ENCODE assay signal across 14 cellular contexts in genomic region chr3:180316321-180316720, GRCh38.
DNase-seq lines count a peak whose midpoint lies in the region; ATAC-seq and TF ChIP-seq lines count a peak whose summit lies in the region.
"Had no signal": no experiment of that assay in that cellular context is flagged by ENCODE, and none has a peak within 500 bp of the region (broad histone marks: within the 10 kb centered on the region; RNA-seq: fewer than 3 reads in every experiment).

No MANE protein-coding gene starts in this region.

- H3K4me3 ChIP-seq in BLaER1 treated with 17β-estradiol and CSF1 and Interleukin-3, amounts not matched to agents 10 nM and 100 nM, result no peak overlapping the region
- H3K4me3 ChIP-seq: GM23338 had no signal

- in situ Hi-C loops in GM13976 (cut with MboI; ENCODE audit: low sequenced_read_pairs, unreplicated experiment), result no loop called here

- H3K27ac ChIP-seq in BLaER1 treated with 17β-estradiol and CSF1 and Interleukin-3, amounts not matched to agents 10 nM and 100 nM, result no peak overlapping the region

- no peak for DNase-seq in NCI-H2107 (lab: John Stamatoyannopoulos, UW)
- no peak for DNase-seq in GM13976 (ENCODE audit: low spot score)
- DNase-seq: CD4-positive, alpha-beta T cell; CD8-positive, alpha-beta memory T cell; DMS 273 treated with DMSO at 0.1 percent for 48 hours; DMS79; GF-D8; H9 had no signal

- peaks cover 0 to 17% (median 6%) of the 10 kb centered on the region in 10 experiments; a peak in 10 of 20 replicates for H3K4me1 ChIP-seq in BLaER1 treated with 17β-estradiol and CSF1 and Interleukin-3, amounts not matched to agents 10 nM and 100 nM

- ATAC-seq in GM18502 (IDR thresholded peaks at IDR 0.05; ENCODE audit: poor library complexity, unreplicated experiment) (peak; percentile 48), HG02852 (IDR thresholded peaks at IDR 0.05; ENCODE audit: unreplicated experiment) (peak; percentile 56), HG02623 (IDR thresholded peaks at IDR 0.05; ENCODE audit: unreplicated experiment) (no peak)
- ATAC-seq: GM23338, HCT116 had no signal

- H3K4me2 ChIP-seq in BLaER1 treated with 17β-estradiol and CSF1 and Interleukin-3, amounts not matched to agents 10 nM and 100 nM, result peak overlapping the region in 6 of 11 experiments; percentile 15 to 52 (median 22); a peak in 8 of 22 replicates
- H3K4me2 ChIP-seq: GM23338 had no signal

- TF ChIP-seq CTCF in GM13976 (IDR thresholded peaks at IDR 0.05; ENCODE audit: borderline replicate concordance, control extremely low read depth, extremely low read depth, insufficient read depth, missing control alignments), result no peak

- no peaks in the 10 kb centered on the region for H3K9me3 ChIP-seq in BLaER1 treated with 17β-estradiol and CSF1 and Interleukin-3, amounts not matched to agents 10 nM and 100 nM (replicated peaks in 1 of 11)

- H4K20me1 ChIP-seq in BLaER1 treated with 17β-estradiol and CSF1 and Interleukin-3, amounts not matched to agents 10 nM and 100 nM, result no peaks in the 10 kb centered on the region

- no peaks in the 10 kb centered on the region for H3K36me3 ChIP-seq in BLaER1 treated with 17β-estradiol and CSF1 and Interleukin-3, amounts not matched to agents 10 nM and 100 nM

- no peak overlapping the region for H3K9ac ChIP-seq in BLaER1 treated with 17β-estradiol and CSF1 and Interleukin-3, amounts not matched to agents 10 nM and 100 nM

- no peaks in the 10 kb centered on the region for H3K27me3 ChIP-seq in BLaER1 treated with 17β-estradiol and CSF1 and Interleukin-3, amounts not matched to agents 10 nM and 100 nM
